In the genomic region with DNA sequence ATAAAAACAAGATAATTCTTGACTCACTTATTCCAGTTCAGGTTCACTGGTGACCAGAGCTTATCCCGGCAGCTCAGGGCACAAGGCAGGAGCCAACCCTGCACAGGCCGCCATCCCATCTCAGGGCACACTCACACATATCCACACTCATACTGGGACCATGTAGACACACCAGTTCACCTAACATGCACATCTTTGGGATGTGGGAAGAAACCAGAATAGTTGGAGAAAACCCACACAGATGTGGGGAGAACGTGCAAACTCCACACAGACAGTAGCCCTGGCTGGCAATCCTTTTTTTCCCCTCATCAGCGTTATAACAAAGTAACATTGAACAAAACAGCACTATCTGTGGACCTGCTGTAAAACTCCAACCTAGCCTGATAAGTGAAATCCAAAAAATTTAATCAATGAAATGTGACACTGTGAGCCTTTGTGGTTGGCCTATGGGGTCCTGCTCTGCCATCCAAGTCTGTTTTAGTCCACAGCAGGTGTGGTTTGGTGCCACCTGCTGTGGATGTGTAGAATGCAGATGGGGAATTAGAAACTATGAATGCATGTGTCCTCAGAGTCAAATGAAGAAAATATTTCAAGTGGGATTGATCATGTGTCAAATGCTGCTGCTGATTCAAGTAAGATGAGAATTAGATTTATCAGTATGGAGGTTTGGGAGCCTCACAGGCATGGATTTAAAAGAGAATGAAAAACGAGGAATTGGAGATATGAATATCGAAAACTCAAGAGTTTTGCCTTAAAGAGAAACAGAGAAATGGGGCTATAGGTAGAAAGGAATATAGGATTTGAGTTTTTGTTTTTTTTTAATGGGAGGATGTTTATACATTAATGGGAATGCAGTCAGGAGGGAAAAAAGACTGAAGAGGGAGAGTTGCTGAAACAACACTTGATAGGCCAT, we compare ENCODE assay signal across 8 cellular contexts. TPM values are rescaled to one million over a fixed set of nuclear protein-coding genes. Genes with fewer than 3 reads are reported as not detected.
DNase-seq lines count a peak whose midpoint lies in the region; ATAC-seq and TF ChIP-seq lines count a peak whose summit lies in the region.

No MANE protein-coding gene starts in this region.

- no peaks in the 10 kb centered on the region for H3K79me2 ChIP-seq in OCI-LY1 (ENCODE audit: insufficient read depth, low read length)

- no peak overlapping the region for H3K27ac ChIP-seq in CD4-positive, alpha-beta memory T cell (ENCODE audit: low read depth, low read length)
- H3K27ac ChIP-seq in OCI-LY1 (ENCODE audit: low read depth, low read length, poor library complexity, severe bottlenecking) (no peak overlapping the region), psoas muscle (peak overlapping the region; percentile 66)

- POLR2A ChIA-PET in CD4-positive, alpha-beta memory T cell (lab: Charles Lee; ENCODE audit: partially characterized antibody), result no interaction called here

- ATAC-seq in GM18867 (IDR thresholded peaks at IDR 0.05; ENCODE audit: unreplicated experiment), result peak; percentile 86
- ATAC-seq in HG03432 (IDR thresholded peaks at IDR 0.05; ENCODE audit: unreplicated experiment), result peak; percentile 79
- peak; percentile 76 to 83 (median 83) for ATAC-seq in psoas muscle
- no peak for ATAC-seq in HG02970 (IDR thresholded peaks at IDR 0.05; ENCODE audit: low FRiP score, unreplicated experiment)

- no peak overlapping the region for H3K4me2 ChIP-seq in OCI-LY1 (ENCODE audit: low read length)

- peaks cover 47% of the 10 kb centered on the region for H3K36me3 ChIP-seq in CD4-positive, alpha-beta memory T cell (ENCODE audit: insufficient read depth, low read length)
- H3K36me3 ChIP-seq in OCI-LY1 (ENCODE audit: insufficient read depth, low read length) (peaks cover 96% of the 10 kb centered on the region), psoas muscle (ENCODE audit: insufficient read depth in 1 of 2, low read depth in 1 of 2) (peaks cover 5 to 96% of the 10 kb centered on the region in 2 donors)

- no peaks in the 10 kb centered on the region for H3K9me2 ChIP-seq in OCI-LY1 (ENCODE audit: low read depth, low read length)

- H4K20me1 ChIP-seq in OCI-LY1 (ENCODE audit: insufficient read depth, low read length), result no peaks in the 10 kb centered on the region

- intact Hi-C loops in CD4-positive, alpha-beta memory T cell (cut with micrococcal nuclease), result loop anchor here (1.0 kb wide), 1 partner anchor 196 kb away; no protein-coding TSS in a partner anchor
- intact Hi-C loops in activated T-helper 1 cell treated with anti-CD3 and anti-CD28 coated beads, Interleukin-12 subunit alpha, Interleukin-12 subunit beta, Interleukin-2, Interleukin-4 antibody, amounts not matched to agents 30 ng/mL and 10 ng/mL and 1 ng/mL, durations not matched to agents 14 hours and 24 hours and 36 hours (cut with micrococcal nuclease), result loop anchor here (1.0 kb wide), 1 partner anchor 196 kb away; no protein-coding TSS in a partner anchor
- intact Hi-C loops in psoas muscle (cut with DNase I), result loop anchor here (2.0 to 10.0 kb wide), 3 partner anchors 46 to 196 kb away; a partner anchor contains a TSS

- H3K36me3 Mint-ChIP-seq in CD4-positive, alpha-beta memory T cell, result peaks cover 43 to 78% of the 10 kb centered on the region in 2 donors
- H3K36me3 Mint-ChIP-seq in activated T-helper 1 cell treated with anti-CD3 and anti-CD28 coated beads, Interleukin-12 subunit alpha, Interleukin-12 subunit beta, Interleukin-2, Interleukin-4 antibody, amounts not matched to agents 30 ng/mL and 10 ng/mL and 1 ng/mL, durations not matched to agents 14 hours and 24 hours and 36 hours (ENCODE audit: low read depth), result peaks cover 30% of the 10 kb centered on the region

- H3K4me1 ChIP-seq in CD4-positive, alpha-beta memory T cell (ENCODE audit: insufficient read depth, low read length), result no peaks in the 10 kb centered on the region
- no peaks in the 10 kb centered on the region for H3K4me1 ChIP-seq in OCI-LY1 (ENCODE audit: insufficient read depth, low read length, severe bottlenecking)
- H3K4me1 ChIP-seq in psoas muscle, result peaks cover 36% of the 10 kb centered on the region

- TF ChIP-seq CTCF in OCI-LY1 (IDR thresholded peaks at IDR 0.05; ENCODE audit: low read length) (peak; percentile 93), psoas muscle (IDR thresholded peaks at IDR 0.05) (peak; percentile 82)

- H3K27ac Mint-ChIP-seq in CD4-positive, alpha-beta memory T cell, result peak overlapping the region in 6 of 7 donors; percentile 5 to 82 (median 41)
- peak overlapping the region; percentile 37 for H3K27ac Mint-ChIP-seq in activated T-helper 1 cell treated with anti-CD3 and anti-CD28 coated beads, Interleukin-12 subunit alpha, Interleukin-12 subunit beta, Interleukin-2, Interleukin-4 antibody, amounts not matched to agents 30 ng/mL and 10 ng/mL and 1 ng/mL, durations not matched to agents 14 hours and 24 hours and 36 hours

- no peak overlapping the region for H3K4me3 ChIP-seq in CD4-positive, alpha-beta memory T cell (ENCODE audit: low read length in 2 of 2)
- H3K4me3 ChIP-seq in OCI-LY1 (ENCODE audit: low read depth, low read length, poor library complexity, severe bottlenecking) (no peak overlapping the region), psoas muscle (no peak overlapping the region)

- DNase-seq in CD4-positive, alpha-beta memory T cell, result peak in 4 of 5 donors; percentile 27 to 40 (median 33)
- DNase-seq in activated T-helper 1 cell treated with anti-CD3 and anti-CD28 coated beads, Interleukin-12 subunit alpha, Interleukin-12 subunit beta, Interleukin-2, Interleukin-4 antibody, amounts not matched to agents 30 ng/mL and 10 ng/mL and 1 ng/mL, durations not matched to agents 14 hours and 24 hours and 36 hours (ENCODE audit: low spot score), result peak; percentile 12
- peak; percentile 58 for DNase-seq in germinal center (ENCODE audit: low spot score)
- peak; percentile 27 to 56 for DNase-seq in psoas muscle

- CTCF ChIA-PET in CD4-positive, alpha-beta memory T cell (lab: Charles Lee; ENCODE audit: partially characterized antibody), result interaction anchor here (1.0 to 1.6 kb wide), 4 partner anchors 8 to 196 kb away, joined by 3 to 4 read pairs (median 4); no protein-coding TSS in a partner anchor

- 0 out of 2 replicates have a peak, but pooled peaks cover 9% of the 10 kb centered on the region for H3F3A ChIP-seq in OCI-LY1 (ENCODE audit: insufficient read depth, low read length)

- H3K27me3 Mint-ChIP-seq in CD4-positive, alpha-beta memory T cell, result no peaks in the 10 kb centered on the region
- no peaks in the 10 kb centered on the region for H3K27me3 Mint-ChIP-seq in activated T-helper 1 cell treated with anti-CD3 and anti-CD28 coated beads, Interleukin-12 subunit alpha, Interleukin-12 subunit beta, Interleukin-2, Interleukin-4 antibody, amounts not matched to agents 30 ng/mL and 10 ng/mL and 1 ng/mL, durations not matched to agents 14 hours and 24 hours and 36 hours (ENCODE audit: insufficient read depth)

- no peaks in the 10 kb centered on the region for H3K27me3 ChIP-seq in CD4-positive, alpha-beta memory T cell (ENCODE audit: insufficient read depth, low read length)
- H3K27me3 ChIP-seq in OCI-LY1 (ENCODE audit: insufficient read depth, low read length), result no peaks in the 10 kb centered on the region
- H3K27me3 ChIP-seq in psoas muscle (ENCODE audit: insufficient read depth in 3 of 3, low read length in 2 of 3), result no peaks in the 10 kb centered on the region

- no peak overlapping the region for H3K4me3 Mint-ChIP-seq in CD4-positive, alpha-beta memory T cell
- H3K4me3 Mint-ChIP-seq in activated T-helper 1 cell treated with anti-CD3 and anti-CD28 coated beads, Interleukin-12 subunit alpha, Interleukin-12 subunit beta, Interleukin-2, Interleukin-4 antibody, amounts not matched to agents 30 ng/mL and 10 ng/mL and 1 ng/mL, durations not matched to agents 14 hours and 24 hours and 36 hours, result no peak overlapping the region

- no peak overlapping the region for H3K9ac ChIP-seq in OCI-LY1 (ENCODE audit: low read length)

- H3K4me1 Mint-ChIP-seq in CD4-positive, alpha-beta memory T cell, result peaks cover 0 to 10% (median 1%) of the 10 kb centered on the region in 4 donors
- peaks cover 8% of the 10 kb centered on the region for H3K4me1 Mint-ChIP-seq in activated T-helper 1 cell treated with anti-CD3 and anti-CD28 coated beads, Interleukin-12 subunit alpha, Interleukin-12 subunit beta, Interleukin-2, Interleukin-4 antibody, amounts not matched to agents 30 ng/mL and 10 ng/mL and 1 ng/mL, durations not matched to agents 14 hours and 24 hours and 36 hours (ENCODE audit: low read depth)

- H2AFZ ChIP-seq in OCI-LY1 (ENCODE audit: low read length), result no peak overlapping the region

- no peaks in the 10 kb centered on the region for H3K9me3 ChIP-seq in CD4-positive, alpha-beta memory T cell (ENCODE audit: control insufficient read depth in 1 of 2, low read length in 2 of 2)
- H3K9me3 ChIP-seq in OCI-LY1 (ENCODE audit: low read length) (no peaks in the 10 kb centered on the region), psoas muscle (no peaks in the 10 kb centered on the region)

- 72 to 85% (median 73%) methylated on average over 6 of the region's 6 CpGs for WGBS in psoas muscle, 3 donors

- peaks cover 0 to 2% (median 0%) of the 10 kb centered on the region in 8 donors for H3K9me3 Mint-ChIP-seq in CD4-positive, alpha-beta memory T cell
- H3K9me3 Mint-ChIP-seq in activated T-helper 1 cell treated with anti-CD3 and anti-CD28 coated beads, Interleukin-12 subunit alpha, Interleukin-12 subunit beta, Interleukin-2, Interleukin-4 antibody, amounts not matched to agents 30 ng/mL and 10 ng/mL and 1 ng/mL, durations not matched to agents 14 hours and 24 hours and 36 hours, result no peaks in the 10 kb centered on the region

RNA-seq across cellular contexts. Expression of a gene that starts 47.0 kb away (rescaled TPM):
- total RNA-seq in CD4-positive, alpha-beta memory T cell, result 10 to 100 TPM; 77.6 to 92.7 TPM
- polyA plus RNA-seq in CD4-positive, alpha-beta memory T cell, result 100 to 1,000 TPM; 137 to 224 TPM
- 60.3 and 65.9 TPM in 2 replicates for total RNA-seq in activated T-helper 1 cell treated with anti-CD3 and anti-CD28 coated beads, Interleukin-12 subunit alpha, Interleukin-12 subunit beta, Interleukin-2, Interleukin-4 antibody, amounts not matched to agents 30 ng/mL and 10 ng/mL and 1 ng/mL, durations not matched to agents 14 hours and 24 hours and 36 hours
- 100 to 1,000 TPM; 402 to 903 (median 596) TPM for total RNA-seq in psoas muscle
- 100 to 1,000 TPM; 391 to 656 (median 520) TPM for polyA plus RNA-seq in psoas muscle
